ENCODE assay signal across 1 cellular context in genomic region chr1:226547754-226548191, GRCh38.
TF ChIP-seq lines count a peak whose summit lies in the region.

No MANE protein-coding gene starts in this region.

TF ChIP-seq in SK-N-SH, 30 proteins besides CTCF, POLR2A, EP300 and RAD21 (continued from another document):
- TF ChIP-seq NFIC (IDR thresholded peaks at IDR 0.05; ENCODE audit: borderline replicate concordance) (no peak), USF1 (IDR thresholded peaks at IDR 0.05; ENCODE audit: borderline replicate concordance, low read depth) (no peak), TCF12 (IDR thresholded peaks at IDR 0.05) (no peak), ZBTB33 (IDR thresholded peaks at IDR 0.05; ENCODE audit: borderline replicate concordance, low read depth) (no peak), MXI1 (IDR thresholded peaks at IDR 0.05; ENCODE audit: low read depth, low read length) (peak; percentile 71), RXRA (IDR thresholded peaks at IDR 0.05; ENCODE audit: borderline replicate concordance, low read depth) (no peak), CHD2 (IDR thresholded peaks at IDR 0.05; ENCODE audit: low read length, partially characterized antibody) (peak; percentile 21), YY1 (IDR thresholded peaks at IDR 0.05; ENCODE audit: low read depth) (no peak), IRF3 (IDR thresholded peaks at IDR 0.05; ENCODE audit: low read depth, low read length) (no peak), FOSL2 (IDR thresholded peaks at IDR 0.05; ENCODE audit: borderline replicate concordance, low read depth) (no peak), MAX (IDR thresholded peaks at IDR 0.05; ENCODE audit: low read depth) (no peak; the same call in 1 of the 2 replicates)
TF ChIP-seq in SK-N-SH: peak in this region for 5.
